ENCODE assay signal across 8 cellular contexts in the genomic region with DNA sequence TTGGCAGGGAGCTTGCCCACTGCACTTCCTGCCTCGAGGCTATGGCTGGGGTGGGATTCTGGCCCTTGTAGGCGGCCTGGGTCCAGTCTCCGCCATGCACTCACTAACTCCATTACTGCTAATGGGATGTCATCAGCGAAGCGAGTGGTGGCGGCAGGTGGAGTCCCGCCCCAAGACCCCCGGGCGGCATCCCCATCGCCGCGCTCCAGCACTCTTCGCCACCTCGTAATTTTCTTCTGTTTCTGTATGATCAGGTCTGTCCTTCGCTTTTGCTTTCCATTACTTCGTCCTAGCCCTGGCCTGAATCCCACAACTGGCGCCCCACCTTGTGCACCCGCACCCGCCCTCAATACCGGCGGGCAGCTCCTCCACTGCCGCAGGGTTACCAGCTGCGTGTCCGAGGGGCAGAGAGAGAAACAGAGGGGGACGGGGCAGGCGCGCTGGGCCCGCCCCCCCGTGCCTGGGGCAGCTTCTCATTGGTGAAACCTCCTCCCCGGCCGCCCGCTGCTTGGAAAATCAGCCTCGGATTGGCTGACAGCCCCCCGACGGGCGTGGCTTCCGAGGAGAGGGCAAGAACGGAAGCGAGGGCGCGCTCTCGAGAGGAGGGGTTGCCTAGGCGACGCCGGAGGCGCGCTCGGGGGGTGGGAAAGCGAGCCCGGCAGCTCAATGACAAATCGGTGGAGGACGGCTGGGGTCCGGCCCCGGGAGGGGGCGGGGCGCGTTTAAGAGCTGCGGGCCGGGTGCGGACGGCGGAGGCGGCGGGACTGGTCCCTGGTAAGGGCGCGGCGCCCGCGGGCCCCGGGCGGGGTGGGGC. TPM values are rescaled to one million over a fixed set of nuclear protein-coding genes. Genes with fewer than 3 reads are reported as not detected.
DNase-seq lines count a peak whose midpoint lies in the region; ATAC-seq and TF ChIP-seq lines count a peak whose summit lies in the region.

A gene with protein sequence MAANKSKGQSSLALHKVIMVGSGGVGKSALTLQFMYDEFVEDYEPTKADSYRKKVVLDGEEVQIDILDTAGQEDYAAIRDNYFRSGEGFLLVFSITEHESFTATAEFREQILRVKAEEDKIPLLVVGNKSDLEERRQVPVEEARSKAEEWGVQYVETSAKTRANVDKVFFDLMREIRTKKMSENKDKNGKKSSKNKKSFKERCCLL (plus strand): TSS at position 646 of the 814 bp plus-strand sequence. CDS start 25,813 bp downstream, outside the sequence.

- H3K9me3 ChIP-seq in PC-9 (ENCODE audit: insufficient read depth, low read depth): no peaks in the 10 kb centered on the region
- no peaks in the 10 kb centered on the region for H3K9me3 ChIP-seq in mucosa of rectum (ENCODE audit: control insufficient read depth in 2 of 2, low read length in 2 of 2)

- TF ChIP-seq CTCF in PC-9 (conservative IDR thresholded peaks at IDR 0.05) (no peak), epithelial cell of proximal tubule (conservative IDR thresholded peaks at IDR 0.05; ENCODE audit: low read depth, low read length) (no peak)

- no peaks in the 10 kb centered on the region for H3K27me3 ChIP-seq in PC-9 (ENCODE audit: insufficient read depth, low read depth)
- H3K27me3 ChIP-seq in mucosa of rectum (ENCODE audit: control insufficient read depth in 2 of 2, insufficient read depth in 2 of 2, low read length in 2 of 2): no peaks in the 10 kb centered on the region

- H2AFZ ChIP-seq in PC-9: peak within 1 kb of the TSS; percentile 80

- peak within 1 kb of the TSS; percentile 85 to 92 for H3K9ac ChIP-seq in mucosa of rectum (ENCODE audit: low read depth in 1 of 2, low read length in 2 of 2)

- H3K9me2 ChIP-seq in PC-9 (ENCODE audit: insufficient read depth): no peaks in the 10 kb centered on the region

- peaks cover 20% of the 10 kb centered on the region for H3F3A ChIP-seq in PC-9 (ENCODE audit: insufficient read depth, low read depth)

- TSS peak; percentile 93 for BruUV-seq in PC-9 (replicated peaks; lab: Mats Ljungman, UMichigan)

- H4K20me1 ChIP-seq in PC-9 (ENCODE audit: insufficient read depth): peaks cover 9% of the 10 kb centered on the region; the same call in 1 of the 2 replicates

- H3K27ac ChIP-seq in PC-9: peak within 1 kb of the TSS; percentile 53
- H3K27ac ChIP-seq in mucosa of rectum (ENCODE audit: low read depth in 2 of 2, low read length in 2 of 2): peak within 1 kb of the TSS; percentile 87 to 88

- peaks cover 44% of the 10 kb centered on the region for H3K79me2 ChIP-seq in PC-9 (ENCODE audit: low read depth)

- peak within 1 kb of the TSS; percentile 82 for H3K4me2 ChIP-seq in PC-9

- DNase-seq in DMS153 (lab: John Stamatoyannopoulos, UW): peak; percentile 94
- DNase-seq in Jurkat, Clone E6-1 (ENCODE audit: low read depth, low spot score): peak; percentile 92
- peak; percentile 98 to 100 for DNase-seq in PC-9
- peak; percentile 98 for DNase-seq in activated T-cell treated with anti-CD3 and anti-CD28 coated beads, Interleukin-2, amount 50 U/mL, for 1 hour
- no peak for DNase-seq in epithelial cell of proximal tubule (ENCODE audit: low read depth)
- peak; percentile 99 for DNase-seq in stimulated activated CD8-positive, alpha-beta memory T cell treated with anti-CD3 and anti-CD28 coated beads, Interleukin-4, amount 100 ng/mL, for 48 hours

- POLR2A ChIA-PET in PC-9 (lab: Charles Lee; ENCODE audit: unreplicated experiment): interaction anchor here (0.6 to 1.2 kb wide), 11 partner anchors 9 to 610 kb away, joined by 3 to 23 read pairs (median 5); partner anchors contain the start of genes PTPN4 and TMEM185B

- H3K4me1 ChIP-seq in PC-9 (replicated peaks; ENCODE audit: insufficient read depth) (peaks cover 42% of the 10 kb centered on the region), mucosa of rectum (ENCODE audit: control insufficient read depth in 2 of 2, insufficient read depth in 2 of 2, low read length in 2 of 2) (peaks cover 18% of the 10 kb centered on the region in 2 donors)

- ATAC-seq in GM21619 (IDR thresholded peaks at IDR 0.05; ENCODE audit: unreplicated experiment): peak; percentile 91

- peaks cover 14% of the 10 kb centered on the region for H3K36me3 ChIP-seq in PC-9 (ENCODE audit: low read depth)
- no peaks in the 10 kb centered on the region for H3K36me3 ChIP-seq in mucosa of rectum (ENCODE audit: control insufficient read depth in 2 of 2, insufficient read depth in 2 of 2, low read length in 2 of 2)

- CTCF ChIA-PET in PC-9 (lab: Charles Lee): interaction anchor here (0.9 to 2.1 kb wide), 4 partner anchors 16 to 61 kb away, joined by 3 to 7 read pairs (median 4); partner anchors contain the start of gene TMEM185B

- peak within 1 kb of the TSS; percentile 72 for H3K4me3 ChIP-seq in Jurkat, Clone E6-1 (ENCODE audit: low read length)
- peak within 1 kb of the TSS; percentile 80 for H3K4me3 ChIP-seq in PC-9
- H3K4me3 ChIP-seq in epithelial cell of proximal tubule (ENCODE audit: low read depth, low read length): peak within 1 kb of the TSS; percentile 91
- H3K4me3 ChIP-seq in mucosa of rectum (ENCODE audit: low read length in 2 of 2): peak within 1 kb of the TSS; percentile 89 to 93

- intact Hi-C loops in PC-9 (cut with micrococcal nuclease; ENCODE audit: unreplicated experiment): loop anchor here (1.0 to 2.0 kb wide), 5 partner anchors 7 to 60 kb away; partner anchors contain the start of gene TMEM185B

RNA-seq across cellular contexts. Expression of the gene that starts here (rescaled TPM):
- 17.0 TPM for polyA plus RNA-seq in Jurkat, Clone E6-1 (2012; ENCODE audit: insufficient read depth, insufficient read length)
- total RNA-seq in PC-9 (2021) (74.2 and 86.6 TPM in 2 replicates), epithelial cell of proximal tubule (55.8 and 56.0 TPM in 2 replicates)
